In genomic region chr6:125867483-125867935, GRCh38 we compare ENCODE assay signal across 10 cellular contexts.
DNase-seq lines count a peak whose midpoint lies in the region; ATAC-seq and TF ChIP-seq lines count a peak whose summit lies in the region.
"Had no signal": no experiment of that assay in that cellular context is flagged by ENCODE, and none has a peak within 500 bp of the region (broad histone marks: within the 10 kb centered on the region; RNA-seq: fewer than 3 reads in every experiment).

No MANE protein-coding gene starts in this region.

- no peak overlapping the region for H3K4me3 ChIP-seq in Caco-2 (ENCODE audit: low read depth, low read length)
- H3K4me3 ChIP-seq: cardiac muscle cell had no signal

- intact Hi-C loops in Caco-2 (cut with micrococcal nuclease; ENCODE audit: unreplicated experiment): no loop called here

- no peaks in the 10 kb centered on the region for H3K27me3 Mint-ChIP-seq in Caco-2 (ENCODE audit: insufficient read depth, unreplicated experiment)

- peaks cover 30% of the 10 kb centered on the region for H3K4me1 Mint-ChIP-seq in Caco-2 (ENCODE audit: low read depth, unreplicated experiment)

- no peaks in the 10 kb centered on the region for H3K27me3 ChIP-seq in Caco-2 (replicated peaks; ENCODE audit: control insufficient read depth, insufficient read depth, low read length)
- H3K27me3 ChIP-seq in layer of hippocampus (ENCODE audit: control insufficient read depth, insufficient read depth, low read length): no peaks in the 10 kb centered on the region
- H3K27me3 ChIP-seq: cardiac muscle cell had no signal

- DNase-seq in Caco-2 (peak; percentile 85), NCI-H1105 (lab: John Stamatoyannopoulos, UW) (peak; percentile 68), astrocyte of the hippocampus (ENCODE audit: low read depth, low spot score) (peak; percentile 73), DMS114 treated with DMSO at 0.1 percent for 48 hours (lab: John Stamatoyannopoulos, UW; ENCODE audit: unreplicated experiment) (no peak)
- DNase-seq in stimulated activated CD4-positive, alpha-beta T cell treated with anti-CD3 and anti-CD28 coated beads, Interleukin-12 subunit alpha, Interleukin-12 subunit beta, amount 100 ng/mL, for 4 hours: no peak
- DNase-seq: activated CD4-positive, CD25-positive, alpha-beta regulatory T cell had no signal

- no peaks in the 10 kb centered on the region for H3K36me3 Mint-ChIP-seq in Caco-2 (ENCODE audit: insufficient read depth, unreplicated experiment)

- H3K9me3 ChIP-seq in Caco-2: no peaks in the 10 kb centered on the region

- no TSS peak for BruUV-seq in Caco-2 (replicated peaks; lab: Mats Ljungman, UMichigan)

- H3K9me3 Mint-ChIP-seq in Caco-2 (ENCODE audit: unreplicated experiment): no peaks in the 10 kb centered on the region

- POLR2A ChIA-PET in Caco-2 (lab: Charles Lee): interaction anchor here (1.4 kb wide), 1 partner anchor 32 kb away, joined by 3 read pairs; no protein-coding TSS in a partner anchor

- ATAC-seq in GM21717 (IDR thresholded peaks at IDR 0.05; ENCODE audit: unreplicated experiment) (no peak), HG03442 (IDR thresholded peaks at IDR 0.05; ENCODE audit: unreplicated experiment) (no peak)

- CTCF ChIA-PET in Caco-2 (lab: Charles Lee): interaction anchor here (0.6 to 1.4 kb wide), 4 partner anchors 32 to 107 kb away, joined by 3 to 8 read pairs (median 7); partner anchors contain the start of genes HINT3 and NCOA7

- peak overlapping the region; percentile 96 for H3K27ac ChIP-seq in layer of hippocampus (ENCODE audit: low read depth, low read length)
- H3K27ac ChIP-seq: cardiac muscle cell had no signal

- H3K4me1 ChIP-seq in Caco-2: peaks cover 58% of the 10 kb centered on the region

- no peak for TF ChIP-seq CTCF in Caco-2 (IDR thresholded peaks at IDR 0.05; ENCODE audit: insufficient read depth in 1 of 2, low read depth in 1 of 2, low read length in 1 of 2, severe bottlenecking in 1 of 2, unreplicated experiment in 1 of 2)

- H3K4me3 Mint-ChIP-seq in Caco-2 (ENCODE audit: unreplicated experiment): no peak overlapping the region

- H3K27ac Mint-ChIP-seq in Caco-2 (ENCODE audit: unreplicated experiment): no peak overlapping the region

- H3K36me3 ChIP-seq in Caco-2 (ENCODE audit: control insufficient read depth, insufficient read depth, low read length): no peaks in the 10 kb centered on the region
- H3K36me3 ChIP-seq: cardiac muscle cell had no signal

Comparison
In these comparisons a context has a peak if more than half of its experiments do, and no peak if none do; other contexts are left out.
1. DNase-seq: peak in Caco-2 (2 of 2), NCI-H1105 (single experiment) and astrocyte of the hippocampus (single experiment); none in DMS114 treated with DMSO at 0.1 percent for 48 hours (single experiment) and stimulated activated CD4-positive, alpha-beta T cell treated with anti-CD3 and anti-CD28 coated beads, Interleukin-12 subunit alpha, Interleukin-12 subunit beta, amount 100 ng/mL, for 4 hours (single experiment).